14 cellular contexts compared by ENCODE assay signal in the genomic region with DNA sequence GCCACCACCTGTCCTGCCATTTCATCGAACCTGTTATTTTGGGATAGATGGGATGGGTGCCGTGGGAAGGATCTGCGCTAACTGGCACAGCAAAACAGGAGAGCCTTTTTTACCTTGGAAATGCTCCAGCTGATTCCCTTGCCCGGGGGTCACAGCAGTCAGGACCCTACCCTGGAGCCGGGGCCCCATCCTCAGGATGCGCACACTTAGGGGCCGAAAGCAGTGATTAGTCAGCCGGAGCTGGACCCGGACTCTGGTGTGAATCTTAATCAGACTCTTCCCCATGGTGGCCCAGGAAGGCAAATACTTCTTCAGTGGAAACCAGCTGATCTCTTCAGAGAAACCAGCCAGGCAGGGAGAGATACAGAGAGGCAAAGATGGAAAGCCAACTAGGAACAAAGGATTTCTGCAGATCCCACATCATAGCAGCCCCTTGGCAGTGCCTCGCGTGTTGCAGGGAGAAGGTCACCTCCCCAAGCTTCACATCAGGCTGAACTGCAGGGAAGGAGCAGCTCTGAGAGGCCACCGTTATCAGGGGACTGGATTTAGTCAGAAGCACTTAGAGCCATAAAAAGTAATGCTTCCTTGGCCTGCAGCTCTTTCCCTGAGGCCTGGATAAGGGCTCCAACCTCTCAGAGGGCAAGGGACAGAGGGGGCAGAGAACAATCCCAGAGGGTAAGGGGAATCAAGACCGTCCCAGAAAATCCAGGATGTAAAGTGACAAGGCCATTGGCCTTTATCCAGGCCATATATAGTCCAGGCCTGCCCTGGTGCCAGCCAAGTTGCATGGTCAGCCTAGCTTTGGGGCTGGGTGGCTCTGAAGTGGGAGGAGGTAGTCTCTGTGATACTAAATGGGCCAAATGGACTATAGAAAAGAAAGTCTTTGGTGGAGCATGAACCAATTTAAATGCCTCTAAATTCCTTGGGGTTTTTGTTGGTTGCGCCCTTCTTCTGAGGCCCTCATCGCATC. TPM values are rescaled to one million over a fixed set of nuclear protein-coding genes. Genes with fewer than 3 reads are reported as not detected.
A peak's percentile ranks its signal among the peaks of the same experiment; 100 is the strongest.
DNase-seq lines count a peak whose midpoint lies in the region; ATAC-seq and TF ChIP-seq lines count a peak whose summit lies in the region.
"Had no signal": no experiment of that assay in that cellular context is flagged by ENCODE, and none has a peak within 500 bp of the region (broad histone marks: within the 10 kb centered on the region; RNA-seq: fewer than 3 reads in every experiment).

No MANE protein-coding gene starts in this region.

- H3K79me2 ChIP-seq in GM23338 (replicated peaks; ENCODE audit: insufficient read depth), result no peaks in the 10 kb centered on the region

- H2AFZ ChIP-seq in GM23338, result no peak overlapping the region

- H3K4me2 ChIP-seq in GM23338, result no peak overlapping the region
- H3K4me2 ChIP-seq: A549 had no signal

- no peaks in the 10 kb centered on the region for H3K9me3 Mint-ChIP-seq in GM23338
- no peaks in the 10 kb centered on the region for H3K9me3 Mint-ChIP-seq in endothelial cell (ENCODE audit: unreplicated experiment)
- no peaks in the 10 kb centered on the region for H3K9me3 Mint-ChIP-seq in nephron progenitor cell
- H3K9me3 Mint-ChIP-seq: CD14-positive monocyte had no signal

- H3K4me3 Mint-ChIP-seq in GM23338 (no peak overlapping the region), endothelial cell (ENCODE audit: unreplicated experiment) (no peak overlapping the region), nephron progenitor cell (no peak overlapping the region)
- H3K4me3 Mint-ChIP-seq: CD14-positive monocyte had no signal

- no peaks in the 10 kb centered on the region for H3K9me3 ChIP-seq in left ventricle myocardium inferior (replicated peaks)
- H3K9me3 ChIP-seq: A549 had no signal

- H3K4me1 Mint-ChIP-seq in GM23338, result peaks cover 17% of the 10 kb centered on the region
- H3K4me1 Mint-ChIP-seq in endothelial cell (ENCODE audit: unreplicated experiment), result peaks cover 13% of the 10 kb centered on the region
- H3K4me1 Mint-ChIP-seq in nephron progenitor cell, result peaks cover 5% of the 10 kb centered on the region
- H3K4me1 Mint-ChIP-seq: CD14-positive monocyte had no signal

- H3K27me3 ChIP-seq in GM23338 (ENCODE audit: insufficient read depth), result no peaks in the 10 kb centered on the region
- no peaks in the 10 kb centered on the region for H3K27me3 ChIP-seq in left ventricle myocardium inferior (ENCODE audit: low read depth)

- TF ChIP-seq CTCF in GM23338 (conservative IDR thresholded peaks at IDR 0.05; ENCODE audit: low read depth in 2 of 2) (no peak), endothelial cell (IDR thresholded peaks at IDR 0.05; ENCODE audit: unreplicated experiment) (no peak), left ventricle myocardium inferior (IDR thresholded peaks at IDR 0.05; ENCODE audit: borderline replicate concordance) (no peak), nephron progenitor cell (IDR thresholded peaks at IDR 0.05) (no peak)

- no peaks in the 10 kb centered on the region; the same call in 1 of the 2 replicates for H3K36me3 ChIP-seq in GM23338 (ENCODE audit: insufficient read depth)
- no peaks in the 10 kb centered on the region for H3K36me3 ChIP-seq in left ventricle myocardium inferior

- peaks cover 6% of the 10 kb centered on the region for H3K27me3 Mint-ChIP-seq in GM23338 (ENCODE audit: insufficient read depth, low read depth, poor library complexity)
- no peaks in the 10 kb centered on the region for H3K27me3 Mint-ChIP-seq in endothelial cell (ENCODE audit: unreplicated experiment)
- H3K27me3 Mint-ChIP-seq in nephron progenitor cell (ENCODE audit: low read depth, poor library complexity), result no peaks in the 10 kb centered on the region

- no peak overlapping the region for H3K27ac ChIP-seq in GM23338 (ENCODE audit: low read depth)
- H3K27ac ChIP-seq in left ventricle myocardium inferior (replicated peaks), result peak overlapping the region; percentile 93
- H3K27ac ChIP-seq: A549 had no signal

- peaks cover 11% of the 10 kb centered on the region for H3K4me1 ChIP-seq in GM23338 (ENCODE audit: insufficient read depth)
- H3K4me1 ChIP-seq in left ventricle myocardium inferior, result peaks cover 45% of the 10 kb centered on the region
- H3K4me1 ChIP-seq: A549 had no signal

- intact Hi-C loops in left ventricle myocardium inferior (cut with micrococcal nuclease), result no loop called here

- H4K20me1 ChIP-seq in GM23338 (replicated peaks; ENCODE audit: insufficient read depth), result no peaks in the 10 kb centered on the region

- H3K4me3 ChIP-seq in GM23338 (no peak overlapping the region), left ventricle myocardium inferior (peak overlapping the region; percentile 71)
- H3K4me3 ChIP-seq: A549, GM12878 had no signal

- DNase-seq in GM23338 (ENCODE audit: low spot score) (no peak), endothelial cell (ENCODE audit: low spot score) (no peak), left ventricle myocardium inferior (peak; percentile 54), nephron progenitor cell (no peak), GOT3 (lab: John Stamatoyannopoulos, UW) (no peak), SHP77 treated with DMSO at 0.1 percent for 48 hours (lab: John Stamatoyannopoulos, UW) (no peak), amniotic stem cell (lab: John Stamatoyannopoulos, UW) (no peak), NCI-H510A (lab: John Stamatoyannopoulos, UW) (no peak)
- DNase-seq: NCI-H1436, NCI-H2029 treated with DMSO at 0.1 percent for 48 hours, NCI-H510A treated with DMSO at 0.1 percent for 48 hours had no signal

- ATAC-seq in GM23338, result no peak
- ATAC-seq: A549, GM12878 had no signal

- H3K27ac Mint-ChIP-seq in GM23338 (peak overlapping the region; percentile 65; the same call in 1 of the 2 replicates), endothelial cell (ENCODE audit: unreplicated experiment) (peak overlapping the region; percentile 9), nephron progenitor cell (peak overlapping the region; percentile 42)

- H3F3A ChIP-seq in GM23338 (replicated peaks; ENCODE audit: low read depth), result 0 out of 2 replicates have a peak, but pooled peaks cover 3% of the 10 kb centered on the region

- H3K36me3 Mint-ChIP-seq in GM23338 (ENCODE audit: low read depth), result peaks cover 20% of the 10 kb centered on the region
- no peaks in the 10 kb centered on the region for H3K36me3 Mint-ChIP-seq in endothelial cell (ENCODE audit: low read depth, unreplicated experiment)
- no peaks in the 10 kb centered on the region for H3K36me3 Mint-ChIP-seq in nephron progenitor cell (ENCODE audit: low read depth)

- no peaks in the 10 kb centered on the region for H3K9me2 ChIP-seq in GM23338 (ENCODE audit: insufficient read depth)

TF ChIP-seq in GM23338, 12 proteins besides CTCF, POLR2A, EP300 and RAD21 (continues in another document):
- TF ChIP-seq CREB1 (CRISPR knock-in tag; IDR thresholded peaks at IDR 0.05; ENCODE audit: low read depth), result no peak
- TF ChIP-seq EZH2phosphoT487 (IDR thresholded peaks at IDR 0.05; ENCODE audit: unreplicated experiment), result no peak
- no peak for TF ChIP-seq JUNB (IDR thresholded peaks at IDR 0.05; ENCODE audit: unreplicated experiment)
- TF ChIP-seq, protein P1, sequence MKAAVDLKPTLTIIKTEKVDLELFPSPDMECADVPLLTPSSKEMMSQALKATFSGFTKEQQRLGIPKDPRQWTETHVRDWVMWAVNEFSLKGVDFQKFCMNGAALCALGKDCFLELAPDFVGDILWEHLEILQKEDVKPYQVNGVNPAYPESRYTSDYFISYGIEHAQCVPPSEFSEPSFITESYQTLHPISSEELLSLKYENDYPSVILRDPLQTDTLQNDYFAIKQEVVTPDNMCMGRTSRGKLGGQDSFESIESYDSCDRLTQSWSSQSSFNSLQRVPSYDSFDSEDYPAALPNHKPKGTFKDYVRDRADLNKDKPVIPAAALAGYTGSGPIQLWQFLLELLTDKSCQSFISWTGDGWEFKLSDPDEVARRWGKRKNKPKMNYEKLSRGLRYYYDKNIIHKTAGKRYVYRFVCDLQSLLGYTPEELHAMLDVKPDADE (IDR thresholded peaks at IDR 0.05), result no peak
- TF ChIP-seq ZNF114 (CRISPR knock-in tag; IDR thresholded peaks at IDR 0.05), result no peak

RNA-seq across cellular contexts. Expression of a gene that starts 52.9 kb away (rescaled TPM):
- total RNA-seq in GM23338 (2014; rRNA removed; shearing (Covaris generic)), result 14.6 and 17.8 TPM in 2 replicates
- 8.5 and 9.7 TPM in 2 replicates for polyA plus RNA-seq in GM23338 (2016; fragmentation: Nextera tagmentation; extraction: Ambion mirVana)
- 4.8 TPM for total RNA-seq in endothelial cell (ENCODE audit: unreplicated experiment)
- total RNA-seq in left ventricle myocardium inferior, result 1.8 TPM

RNA-seq across cellular contexts. Expression of a gene that starts 55.2 kb away (rescaled TPM):
- 18.4 and 24.5 TPM in 2 replicates for total RNA-seq in GM23338 (2014; rRNA removed; shearing (Covaris generic))
- polyA plus RNA-seq in GM23338 (2016; fragmentation: Nextera tagmentation; extraction: Ambion mirVana), result 33.6 and 34.9 TPM in 2 replicates
- total RNA-seq in endothelial cell (ENCODE audit: unreplicated experiment) (28.6 TPM), left ventricle myocardium inferior (20.4 TPM)

Comparison
In these comparisons a context has a peak if more than half of its experiments do, and no peak if none do; other contexts are left out.
1. H3K27ac Mint-ChIP-seq: peak in every context shown above with its lines; median percentile 65 in GM23338; 42 in nephron progenitor cell; 9 in endothelial cell.